In the genomic region with DNA sequence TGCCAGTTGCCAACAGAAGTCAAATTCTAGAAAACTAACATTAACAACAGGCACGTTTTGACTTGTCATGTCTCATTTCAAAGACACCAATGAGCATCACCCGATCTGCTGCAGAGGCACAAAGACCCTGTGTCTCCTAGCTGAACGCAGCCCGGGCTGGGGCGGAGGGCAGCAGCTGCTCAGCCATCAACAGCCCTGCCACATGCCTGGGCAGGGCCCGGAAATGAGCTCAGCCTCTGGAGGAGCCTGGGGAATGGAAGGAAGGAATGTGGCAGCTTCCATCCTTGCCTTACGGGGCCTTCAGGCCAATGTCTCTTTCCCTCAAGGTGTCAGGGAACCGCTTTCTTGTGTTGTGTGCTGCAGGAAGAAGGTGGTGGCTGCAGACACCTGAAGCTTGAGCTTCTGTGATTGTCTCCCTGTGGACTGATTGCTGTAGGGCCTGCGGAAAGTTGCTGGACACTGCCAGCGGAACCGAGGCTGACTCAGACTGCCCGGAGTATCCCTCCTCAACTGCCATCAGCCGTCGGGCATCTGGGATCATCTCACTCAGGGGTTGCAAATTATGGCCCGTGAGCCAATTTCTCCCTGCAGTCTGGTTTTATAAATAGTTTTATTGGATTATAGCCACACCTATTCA, we compare ENCODE assay signal across 9 cellular contexts. TPM values are rescaled to one million over a fixed set of nuclear protein-coding genes. Genes with fewer than 3 reads are reported as not detected.
DNase-seq lines count a peak whose midpoint lies in the region; ATAC-seq and TF ChIP-seq lines count a peak whose summit lies in the region.
"Had no signal": no experiment of that assay in that cellular context is flagged by ENCODE, and none has a peak within 500 bp of the region (broad histone marks: within the 10 kb centered on the region; RNA-seq: fewer than 3 reads in every experiment).

No MANE protein-coding gene starts in this region.

- H3K4me3 ChIP-seq in SK-N-SH (ENCODE audit: low read depth in 2 of 2, low read length in 1 of 2) = no peak overlapping the region
- no peak overlapping the region for H3K4me3 ChIP-seq in gastroesophageal sphincter

- H3K4me1 ChIP-seq in SK-N-SH (ENCODE audit: control insufficient read depth in 1 of 2, insufficient read depth in 2 of 2, low read depth in 1 of 2, low read length in 1 of 2) (peaks cover 0 to 39% of the 10 kb centered on the region in 2 experiments; a peak in 3 of 4 replicates), gastroesophageal sphincter (peaks cover 0 to 3% (median 0%) of the 10 kb centered on the region in 3 donors)

- CTCF ChIA-PET in SK-N-SH (lab: Yijun Ruan, JAX) = interaction anchor here (2.4 kb wide), 1 partner anchor 370 kb away, joined by 8 read pairs; no protein-coding TSS in a partner anchor

- H3K9ac ChIP-seq in SK-N-SH = peak overlapping the region; percentile 61

- H3K4me3 Mint-ChIP-seq in endothelial cell (ENCODE audit: unreplicated experiment) = no peak overlapping the region

- DNase-seq in EL = peak; percentile 80
- DNase-seq in SK-N-SH = no peak
- DNase-seq in posterior cingulate gyrus = peak in 9 of 10 donors; percentile 25 to 96 (median 68)
- DNase-seq in endothelial cell (ENCODE audit: low spot score) = no peak
- no peak for DNase-seq in NCI-H226
- DNase-seq in GF-D8 (lab: John Stamatoyannopoulos, UW) = no peak

- no peaks in the 10 kb centered on the region for H3K36me3 Mint-ChIP-seq in endothelial cell (ENCODE audit: low read depth, unreplicated experiment)

- peak overlapping the region; percentile 60 to 94 for H3K27ac ChIP-seq in SK-N-SH (ENCODE audit: low read depth in 2 of 2, low read length in 1 of 2)
- peak overlapping the region in 3 of 4 donors; percentile 4 to 30 (median 10) for H3K27ac ChIP-seq in gastroesophageal sphincter
- H3K27ac ChIP-seq: VCaP had no signal

- intact Hi-C loops in posterior cingulate gyrus (cut with DNase I) = no loop called here

- H3K9me2 ChIP-seq in SK-N-SH = no peaks in the 10 kb centered on the region

- TF ChIP-seq CTCF in SK-N-SH (IDR thresholded peaks at IDR 0.05) = no peak
- TF ChIP-seq CTCF in gastroesophageal sphincter (IDR thresholded peaks at IDR 0.05) = no peak
- no peak for TF ChIP-seq CTCF in endothelial cell (IDR thresholded peaks at IDR 0.05; ENCODE audit: unreplicated experiment)

- H3K27me3 Mint-ChIP-seq in endothelial cell (ENCODE audit: unreplicated experiment) = peaks cover 2% of the 10 kb centered on the region

- H3K27ac Mint-ChIP-seq in endothelial cell (ENCODE audit: unreplicated experiment) = no peak overlapping the region

- H4K20me1 ChIP-seq in SK-N-SH (ENCODE audit: insufficient read depth) = no peaks in the 10 kb centered on the region

- H2AFZ ChIP-seq in SK-N-SH (ENCODE audit: low read depth) = peak overlapping the region; percentile 81

- 25% methylated on average over 11 of the region's 15 CpGs for WGBS in SK-N-SH (ENCODE audit: low lambda C conversion rate)
- 38 to 80% methylated on average over 6 to 7 of the region's 15 CpGs for whole genome bisulfite sequencing in gastroesophageal sphincter (ENCODE audit: low coverage in 1 of 2), 2 donors

- peak overlapping the region; percentile 59; the same call in 1 of the 2 replicates for H3K4me2 ChIP-seq in SK-N-SH

- peaks cover 64% of the 10 kb centered on the region for H3K79me2 ChIP-seq in SK-N-SH (ENCODE audit: insufficient read depth)

- no peak for TF ChIP-seq RAD21 in SK-N-SH (IDR thresholded peaks at IDR 0.05; ENCODE audit: low read length)

- TF ChIP-seq EP300 in SK-N-SH (IDR thresholded peaks at IDR 0.05; ENCODE audit: borderline replicate concordance in 1 of 2, low read depth in 1 of 2, low read length in 1 of 2) (peak in 1 of 2 experiments; percentile 56; a peak in 1 of 4 replicates), gastroesophageal sphincter (IDR thresholded peaks at IDR 0.05) (no peak)

- ATAC-seq in gastroesophageal sphincter (no peak), GM19397 (IDR thresholded peaks at IDR 0.05; ENCODE audit: unreplicated experiment) (no peak)

- no peaks in the 10 kb centered on the region for H3K27me3 ChIP-seq in SK-N-SH (ENCODE audit: insufficient read depth)
- H3K27me3 ChIP-seq in gastroesophageal sphincter = peaks cover 39% of the 10 kb centered on the region

- H3K9me3 ChIP-seq in SK-N-SH = no peaks in the 10 kb centered on the region
- no peaks in the 10 kb centered on the region for H3K9me3 ChIP-seq in gastroesophageal sphincter

- POLR2A ChIA-PET in SK-N-SH (lab: Yijun Ruan, JAX) = no interaction called here

- TF ChIP-seq POLR2A in gastroesophageal sphincter (IDR thresholded peaks at IDR 0.05) = no peak

- H3K4me1 Mint-ChIP-seq in endothelial cell (ENCODE audit: unreplicated experiment) = peaks cover 21% of the 10 kb centered on the region

- H3F3A ChIP-seq in SK-N-SH (replicated peaks; ENCODE audit: insufficient read depth) = peaks cover 39% of the 10 kb centered on the region

- H3K36me3 ChIP-seq in SK-N-SH (replicated peaks in 1 of 2; ENCODE audit: control insufficient read depth in 1 of 2, insufficient read depth in 2 of 2, low read length in 1 of 2) = no peaks in the 10 kb centered on the region
- H3K36me3 ChIP-seq in gastroesophageal sphincter = no peaks in the 10 kb centered on the region

- H3K9me3 Mint-ChIP-seq in endothelial cell (ENCODE audit: unreplicated experiment) = no peaks in the 10 kb centered on the region

TF ChIP-seq in SK-N-SH, 30 proteins besides CTCF, POLR2A, EP300 and RAD21 (continues in another document):
- no peak for TF ChIP-seq SIN3A (IDR thresholded peaks at IDR 0.05; ENCODE audit: borderline replicate concordance, low read depth, low read length)
- TF ChIP-seq, protein P1, sequence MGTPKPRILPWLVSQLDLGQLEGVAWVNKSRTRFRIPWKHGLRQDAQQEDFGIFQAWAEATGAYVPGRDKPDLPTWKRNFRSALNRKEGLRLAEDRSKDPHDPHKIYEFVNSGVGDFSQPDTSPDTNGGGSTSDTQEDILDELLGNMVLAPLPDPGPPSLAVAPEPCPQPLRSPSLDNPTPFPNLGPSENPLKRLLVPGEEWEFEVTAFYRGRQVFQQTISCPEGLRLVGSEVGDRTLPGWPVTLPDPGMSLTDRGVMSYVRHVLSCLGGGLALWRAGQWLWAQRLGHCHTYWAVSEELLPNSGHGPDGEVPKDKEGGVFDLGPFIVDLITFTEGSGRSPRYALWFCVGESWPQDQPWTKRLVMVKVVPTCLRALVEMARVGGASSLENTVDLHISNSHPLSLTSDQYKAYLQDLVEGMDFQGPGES (IDR thresholded peaks at IDR 0.05; ENCODE audit: low read depth, low read length) = no peak
- TF ChIP-seq, protein P2, sequence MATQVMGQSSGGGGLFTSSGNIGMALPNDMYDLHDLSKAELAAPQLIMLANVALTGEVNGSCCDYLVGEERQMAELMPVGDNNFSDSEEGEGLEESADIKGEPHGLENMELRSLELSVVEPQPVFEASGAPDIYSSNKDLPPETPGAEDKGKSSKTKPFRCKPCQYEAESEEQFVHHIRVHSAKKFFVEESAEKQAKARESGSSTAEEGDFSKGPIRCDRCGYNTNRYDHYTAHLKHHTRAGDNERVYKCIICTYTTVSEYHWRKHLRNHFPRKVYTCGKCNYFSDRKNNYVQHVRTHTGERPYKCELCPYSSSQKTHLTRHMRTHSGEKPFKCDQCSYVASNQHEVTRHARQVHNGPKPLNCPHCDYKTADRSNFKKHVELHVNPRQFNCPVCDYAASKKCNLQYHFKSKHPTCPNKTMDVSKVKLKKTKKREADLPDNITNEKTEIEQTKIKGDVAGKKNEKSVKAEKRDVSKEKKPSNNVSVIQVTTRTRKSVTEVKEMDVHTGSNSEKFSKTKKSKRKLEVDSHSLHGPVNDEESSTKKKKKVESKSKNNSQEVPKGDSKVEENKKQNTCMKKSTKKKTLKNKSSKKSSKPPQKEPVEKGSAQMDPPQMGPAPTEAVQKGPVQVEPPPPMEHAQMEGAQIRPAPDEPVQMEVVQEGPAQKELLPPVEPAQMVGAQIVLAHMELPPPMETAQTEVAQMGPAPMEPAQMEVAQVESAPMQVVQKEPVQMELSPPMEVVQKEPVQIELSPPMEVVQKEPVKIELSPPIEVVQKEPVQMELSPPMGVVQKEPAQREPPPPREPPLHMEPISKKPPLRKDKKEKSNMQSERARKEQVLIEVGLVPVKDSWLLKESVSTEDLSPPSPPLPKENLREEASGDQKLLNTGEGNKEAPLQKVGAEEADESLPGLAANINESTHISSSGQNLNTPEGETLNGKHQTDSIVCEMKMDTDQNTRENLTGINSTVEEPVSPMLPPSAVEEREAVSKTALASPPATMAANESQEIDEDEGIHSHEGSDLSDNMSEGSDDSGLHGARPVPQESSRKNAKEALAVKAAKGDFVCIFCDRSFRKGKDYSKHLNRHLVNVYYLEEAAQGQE (IDR thresholded peaks at IDR 0.05; ENCODE audit: low read depth, low read length) = no peak
- peak; percentile 42; the same call in 1 of the 2 replicates for TF ChIP-seq RXRA (IDR thresholded peaks at IDR 0.05; ENCODE audit: borderline replicate concordance, low read depth)
- TF ChIP-seq CHD2 (IDR thresholded peaks at IDR 0.05; ENCODE audit: low read length, partially characterized antibody) = no peak
- no peak for TF ChIP-seq FOXJ3 (CRISPR knock-in tag; IDR thresholded peaks at IDR 0.05)
- peak; percentile 48; the same call in 1 of the 2 replicates for TF ChIP-seq GABPA (IDR thresholded peaks at IDR 0.05; ENCODE audit: low read depth)
- no peak for TF ChIP-seq RFX5 (IDR thresholded peaks at IDR 0.05; ENCODE audit: low read length)
- peak; percentile 50; the same call in 1 of the 2 replicates for TF ChIP-seq YY1 (IDR thresholded peaks at IDR 0.05; ENCODE audit: low read depth)
- TF ChIP-seq POLR2AphosphoS5 (IDR thresholded peaks at IDR 0.05; ENCODE audit: low read depth, low read length) = no peak; the same call in 1 of the 2 replicates
- TF ChIP-seq TEAD4 (IDR thresholded peaks at IDR 0.05; ENCODE audit: borderline replicate concordance, insufficient read depth) = peak; percentile 52
- TF ChIP-seq FOSL2 (IDR thresholded peaks at IDR 0.05; ENCODE audit: borderline replicate concordance, low read depth) = peak; percentile 41; the same call in 1 of the 2 replicates
- peak; percentile 31; the same call in 1 of the 2 replicates for TF ChIP-seq ELF1 (IDR thresholded peaks at IDR 0.05)
- TF ChIP-seq, protein P3, sequence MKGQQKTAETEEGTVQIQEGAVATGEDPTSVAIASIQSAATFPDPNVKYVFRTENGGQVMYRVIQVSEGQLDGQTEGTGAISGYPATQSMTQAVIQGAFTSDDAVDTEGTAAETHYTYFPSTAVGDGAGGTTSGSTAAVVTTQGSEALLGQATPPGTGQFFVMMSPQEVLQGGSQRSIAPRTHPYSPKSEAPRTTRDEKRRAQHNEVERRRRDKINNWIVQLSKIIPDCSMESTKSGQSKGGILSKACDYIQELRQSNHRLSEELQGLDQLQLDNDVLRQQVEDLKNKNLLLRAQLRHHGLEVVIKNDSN (IDR thresholded peaks at IDR 0.05; ENCODE audit: borderline replicate concordance, low read depth) = no peak

RNA-seq across cellular contexts. Expression of a gene that starts 7.3 kb away (rescaled TPM):
- 93.0 and 107 TPM in 2 replicates for polyA plus RNA-seq in SK-N-SH (2012; rRNA removed)
- 68.6 and 78.0 TPM in 2 replicates for polyA plus RNA-seq in SK-N-SH (2012; cell fraction: cytosol; rRNA removed)
- 53.7 and 78.7 TPM in 2 replicates for polyA plus RNA-seq in SK-N-SH (2012; cell fraction: nucleus; rRNA removed)
- total RNA-seq in gastroesophageal sphincter = 10 to 100 TPM in 2 of 4 donors, 1 to 10 TPM in 2; 4.2 to 22.3 (median 11.4) TPM
- total RNA-seq in endothelial cell (ENCODE audit: unreplicated experiment) = 2.3 TPM

Comparison
In these comparisons a context has a peak if more than half of its experiments do, and no peak if none do; other contexts are left out.
1. DNase-seq: peak in EL (single experiment) and posterior cingulate gyrus (9 of 10); none in SK-N-SH (single experiment), endothelial cell (single experiment), NCI-H226 (single experiment) and GF-D8 (single experiment).